In genomic region chr12:113591480-113591971, GRCh38 we compare ENCODE assay signal across 1 cellular context.
TF ChIP-seq lines count a peak whose summit lies in the region.

No MANE protein-coding gene starts in this region.

TF ChIP-seq in K562, 482 proteins besides CTCF, POLR2A, EP300 and RAD21 (continued from another document and continues in another):
- TF ChIP-seq CUX1 (CRISPR knock-in tag; IDR thresholded peaks at IDR 0.05), result no peak
- TF ChIP-seq ZBTB7A (IDR thresholded peaks at IDR 0.05; ENCODE audit: borderline replicate concordance, control insufficient read depth, low read depth, low read length), result peak; percentile 74; the same call in 1 of the 2 replicates
- TF ChIP-seq ZNF444 (CRISPR knock-in tag; IDR thresholded peaks at IDR 0.05), result no peak
- TF ChIP-seq, protein P1, sequence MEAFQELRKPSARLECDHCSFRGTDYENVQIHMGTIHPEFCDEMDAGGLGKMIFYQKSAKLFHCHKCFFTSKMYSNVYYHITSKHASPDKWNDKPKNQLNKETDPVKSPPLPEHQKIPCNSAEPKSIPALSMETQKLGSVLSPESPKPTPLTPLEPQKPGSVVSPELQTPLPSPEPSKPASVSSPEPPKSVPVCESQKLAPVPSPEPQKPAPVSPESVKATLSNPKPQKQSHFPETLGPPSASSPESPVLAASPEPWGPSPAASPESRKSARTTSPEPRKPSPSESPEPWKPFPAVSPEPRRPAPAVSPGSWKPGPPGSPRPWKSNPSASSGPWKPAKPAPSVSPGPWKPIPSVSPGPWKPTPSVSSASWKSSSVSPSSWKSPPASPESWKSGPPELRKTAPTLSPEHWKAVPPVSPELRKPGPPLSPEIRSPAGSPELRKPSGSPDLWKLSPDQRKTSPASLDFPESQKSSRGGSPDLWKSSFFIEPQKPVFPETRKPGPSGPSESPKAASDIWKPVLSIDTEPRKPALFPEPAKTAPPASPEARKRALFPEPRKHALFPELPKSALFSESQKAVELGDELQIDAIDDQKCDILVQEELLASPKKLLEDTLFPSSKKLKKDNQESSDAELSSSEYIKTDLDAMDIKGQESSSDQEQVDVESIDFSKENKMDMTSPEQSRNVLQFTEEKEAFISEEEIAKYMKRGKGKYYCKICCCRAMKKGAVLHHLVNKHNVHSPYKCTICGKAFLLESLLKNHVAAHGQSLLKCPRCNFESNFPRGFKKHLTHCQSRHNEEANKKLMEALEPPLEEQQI (IDR thresholded peaks at IDR 0.05), result no peak
- TF ChIP-seq ARID2 (IDR thresholded peaks at IDR 0.05), result no peak
- TF ChIP-seq RFX7 (CRISPR knock-in tag; IDR thresholded peaks at IDR 0.05), result no peak
- TF ChIP-seq PKNOX1 (IDR thresholded peaks at IDR 0.05), result peak; percentile 38; the same call in 1 of the 2 replicates
- no peak for TF ChIP-seq ETV6 (IDR thresholded peaks at IDR 0.05; ENCODE audit: borderline replicate concordance in 1 of 2, low read depth in 2 of 2, low read length in 1 of 2)
- TF ChIP-seq ETV6 (CRISPR knock-in tag; IDR thresholded peaks at IDR 0.05; ENCODE audit: borderline replicate concordance), result no peak
- TF ChIP-seq STAG1 (CRISPR knock-in tag; IDR thresholded peaks at IDR 0.05; ENCODE audit: borderline replicate concordance), result no peak
- TF ChIP-seq PURB (CRISPR knock-in tag; IDR thresholded peaks at IDR 0.05; ENCODE audit: low read depth), result no peak
- TF ChIP-seq, protein P2, sequence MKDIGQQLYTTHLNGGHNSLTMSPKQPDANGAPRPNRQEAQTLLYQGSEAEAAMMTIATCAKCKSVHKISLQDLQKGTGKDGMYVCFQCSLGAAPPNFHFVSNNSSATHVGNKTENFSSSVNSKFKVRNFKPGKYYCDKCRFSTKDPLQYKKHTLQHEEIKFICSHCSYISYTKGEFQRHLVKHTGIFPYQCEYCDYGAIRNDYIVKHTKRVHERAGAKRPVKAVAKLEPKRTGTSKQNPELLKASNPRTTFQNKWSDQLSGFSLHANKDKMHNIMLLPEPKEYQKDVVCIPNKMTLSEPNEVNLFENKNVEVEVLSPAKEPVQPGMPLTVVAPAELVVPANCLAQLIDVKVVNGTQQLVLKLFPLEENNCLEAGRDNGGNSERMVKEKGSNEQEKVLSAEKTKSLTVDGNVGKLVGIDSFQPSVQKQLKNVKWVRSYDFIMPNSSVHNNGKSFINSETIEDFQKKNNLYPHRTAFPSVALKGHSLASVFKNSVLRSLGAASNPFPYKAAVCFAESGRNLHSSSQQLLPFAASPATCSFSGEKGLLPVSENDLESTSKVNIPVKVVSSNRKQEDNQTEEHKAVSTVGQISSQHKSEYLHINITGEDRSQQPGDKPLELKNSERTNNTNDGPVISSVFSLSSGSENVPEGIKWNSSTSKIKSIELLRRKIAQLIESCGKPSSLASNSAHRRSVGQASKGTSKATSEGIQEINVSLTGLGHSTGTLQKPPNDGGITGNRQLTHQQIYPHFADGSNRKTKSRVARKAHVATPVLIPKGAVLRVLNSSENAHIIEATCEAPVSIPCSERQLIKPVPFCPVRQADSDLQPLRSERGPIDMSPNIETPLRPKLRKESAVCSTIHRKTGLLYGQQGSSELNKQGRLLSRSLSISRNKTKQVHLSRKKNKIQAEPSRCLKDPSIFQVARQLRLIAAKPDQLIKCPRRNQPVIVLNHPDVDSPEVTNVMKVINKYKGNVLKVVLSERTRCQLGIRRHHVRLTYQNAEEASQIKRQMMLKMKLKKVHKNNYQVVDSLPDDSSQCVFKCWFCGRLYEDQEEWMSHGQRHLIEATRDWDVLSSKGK (CRISPR knock-in tag; IDR thresholded peaks at IDR 0.05), result no peak
- TF ChIP-seq SIN3A (IDR thresholded peaks at IDR 0.05; ENCODE audit: borderline replicate concordance in 2 of 2, control insufficient read depth in 1 of 2, low read depth in 2 of 2, low read length in 2 of 2), result peak; percentile 45 to 61; a peak in 1 of 4 replicates
- TF ChIP-seq SMARCC2 (IDR thresholded peaks at IDR 0.05; ENCODE audit: low read depth), result no peak
- TF ChIP-seq ZNF217 (CRISPR knock-in tag; IDR thresholded peaks at IDR 0.05), result no peak
- no peak for TF ChIP-seq EGR1 (conservative IDR thresholded peaks at IDR 0.05)
- TF ChIP-seq STAT5A (IDR thresholded peaks at IDR 0.05; ENCODE audit: borderline replicate concordance, low read length), result no peak
- 0 out of 2 replicates have a peak, but pooled peaks have one; percentile 4 for TF ChIP-seq NKRF (IDR thresholded peaks at IDR 0.05; ENCODE audit: borderline replicate concordance)
- TF ChIP-seq POLR2AphosphoS2 (IDR thresholded peaks at IDR 0.05; ENCODE audit: low read length), result no peak
- no peak for TF ChIP-seq KLF6 (CRISPR knock-in tag; IDR thresholded peaks at IDR 0.05; ENCODE audit: borderline replicate concordance)
- no peak for TF ChIP-seq ZBTB34 (CRISPR knock-in tag; IDR thresholded peaks at IDR 0.05)
- TF ChIP-seq LEF1 (IDR thresholded peaks at IDR 0.05), result no peak
- TF ChIP-seq FOXJ3 (CRISPR knock-in tag; IDR thresholded peaks at IDR 0.05), result no peak
- no peak for TF ChIP-seq IRF2 (CRISPR knock-in tag; IDR thresholded peaks at IDR 0.05)
- no peak for TF ChIP-seq ZNF277 (CRISPR knock-in tag; IDR thresholded peaks at IDR 0.05; ENCODE audit: borderline replicate concordance)
- no peak for TF ChIP-seq FOXA3 (CRISPR knock-in tag; conservative IDR thresholded peaks at IDR 0.05 in 1 of 2, IDR thresholded peaks at IDR 0.05 in 1 of 2)
- TF ChIP-seq SRSF1 (IDR thresholded peaks at IDR 0.05; ENCODE audit: low read depth, low read length), result no peak
- no peak for TF ChIP-seq ZNF507 (tag; conservative IDR thresholded peaks at IDR 0.05)
- no peak for TF ChIP-seq PHB2 (IDR thresholded peaks at IDR 0.05; ENCODE audit: low read depth)
- no peak for TF ChIP-seq SMC3 (conservative IDR thresholded peaks at IDR 0.05; ENCODE audit: insufficient read depth, low read depth, low read length)
- TF ChIP-seq, protein P3, sequence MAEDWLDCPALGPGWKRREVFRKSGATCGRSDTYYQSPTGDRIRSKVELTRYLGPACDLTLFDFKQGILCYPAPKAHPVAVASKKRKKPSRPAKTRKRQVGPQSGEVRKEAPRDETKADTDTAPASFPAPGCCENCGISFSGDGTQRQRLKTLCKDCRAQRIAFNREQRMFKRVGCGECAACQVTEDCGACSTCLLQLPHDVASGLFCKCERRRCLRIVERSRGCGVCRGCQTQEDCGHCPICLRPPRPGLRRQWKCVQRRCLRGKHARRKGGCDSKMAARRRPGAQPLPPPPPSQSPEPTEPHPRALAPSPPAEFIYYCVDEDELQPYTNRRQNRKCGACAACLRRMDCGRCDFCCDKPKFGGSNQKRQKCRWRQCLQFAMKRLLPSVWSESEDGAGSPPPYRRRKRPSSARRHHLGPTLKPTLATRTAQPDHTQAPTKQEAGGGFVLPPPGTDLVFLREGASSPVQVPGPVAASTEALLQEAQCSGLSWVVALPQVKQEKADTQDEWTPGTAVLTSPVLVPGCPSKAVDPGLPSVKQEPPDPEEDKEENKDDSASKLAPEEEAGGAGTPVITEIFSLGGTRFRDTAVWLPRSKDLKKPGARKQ (CRISPR knock-in tag; IDR thresholded peaks at IDR 0.05), result no peak
- TF ChIP-seq ZNF592 (IDR thresholded peaks at IDR 0.05), result no peak
- TF ChIP-seq ZNF133 (CRISPR knock-in tag; IDR thresholded peaks at IDR 0.05), result no peak
- TF ChIP-seq SNRNP70 (optimal IDR thresholded peaks at IDR 0.05; ENCODE audit: low read depth, low read length), result no peak
- TF ChIP-seq TAF7 (tag; IDR thresholded peaks at IDR 0.05), result no peak
- TF ChIP-seq SOX6 (IDR thresholded peaks at IDR 0.05), result no peak
